ENCODE assay signal across 2 cellular contexts in the genomic region with DNA sequence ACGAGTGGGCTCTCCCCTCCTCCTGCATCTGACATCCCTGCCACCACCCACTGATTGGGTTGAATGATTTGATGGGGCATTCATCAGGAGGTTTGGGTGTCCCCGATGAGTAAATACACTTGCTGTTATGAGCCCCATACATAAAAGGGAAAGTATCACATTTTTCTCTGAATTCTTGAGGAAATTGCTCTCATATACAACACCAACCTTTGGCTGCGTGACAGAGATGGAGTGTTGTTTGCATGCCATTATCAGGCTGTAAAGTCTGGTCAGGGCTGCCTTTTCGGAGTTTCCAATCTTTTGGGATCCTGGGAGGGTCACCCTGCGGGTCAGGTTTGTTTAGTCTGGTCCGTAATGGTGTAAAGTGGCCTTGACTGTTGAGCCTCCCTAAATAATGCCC.
TF ChIP-seq lines count a peak whose summit lies in the region.

No MANE protein-coding gene starts in this region.

TF ChIP-seq in IMR-90, 13 proteins besides CTCF, POLR2A, EP300 and RAD21:
- no peak for TF ChIP-seq MXI1 (IDR thresholded peaks at IDR 0.05; ENCODE audit: borderline replicate concordance, low read depth, low read length)
- TF ChIP-seq RFX5 (IDR thresholded peaks at IDR 0.05; ENCODE audit: low read depth, low read length), result no peak
- no peak for TF ChIP-seq CEBPB (IDR thresholded peaks at IDR 0.05; ENCODE audit: low read depth, low read length)
- TF ChIP-seq, protein P1, sequence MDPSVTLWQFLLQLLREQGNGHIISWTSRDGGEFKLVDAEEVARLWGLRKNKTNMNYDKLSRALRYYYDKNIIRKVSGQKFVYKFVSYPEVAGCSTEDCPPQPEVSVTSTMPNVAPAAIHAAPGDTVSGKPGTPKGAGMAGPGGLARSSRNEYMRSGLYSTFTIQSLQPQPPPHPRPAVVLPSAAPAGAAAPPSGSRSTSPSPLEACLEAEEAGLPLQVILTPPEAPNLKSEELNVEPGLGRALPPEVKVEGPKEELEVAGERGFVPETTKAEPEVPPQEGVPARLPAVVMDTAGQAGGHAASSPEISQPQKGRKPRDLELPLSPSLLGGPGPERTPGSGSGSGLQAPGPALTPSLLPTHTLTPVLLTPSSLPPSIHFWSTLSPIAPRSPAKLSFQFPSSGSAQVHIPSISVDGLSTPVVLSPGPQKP (IDR thresholded peaks at IDR 0.05; ENCODE audit: borderline replicate concordance, low read depth, low read length), result no peak
- TF ChIP-seq NFE2L2 (IDR thresholded peaks at IDR 0.05; ENCODE audit: low read depth, low read length), result no peak
- TF ChIP-seq MAZ (IDR thresholded peaks at IDR 0.05; ENCODE audit: borderline replicate concordance, low read depth, low read length), result no peak
- no peak for TF ChIP-seq USF2 (IDR thresholded peaks at IDR 0.05; ENCODE audit: low read depth, low read length)
- no peak for TF ChIP-seq FOS (IDR thresholded peaks at IDR 0.05; ENCODE audit: low read depth, low read length)
- TF ChIP-seq RCOR1 (IDR thresholded peaks at IDR 0.05; ENCODE audit: insufficient replicate concordance, low read length), result no peak
- no peak for TF ChIP-seq SMC3 (IDR thresholded peaks at IDR 0.05; ENCODE audit: low read depth, low read length)
- TF ChIP-seq BHLHE40 (IDR thresholded peaks at IDR 0.05; ENCODE audit: low read depth, low read length), result no peak
- TF ChIP-seq MAFK (IDR thresholded peaks at IDR 0.05; ENCODE audit: low read depth, low read length), result no peak
- TF ChIP-seq CHD1 (IDR thresholded peaks at IDR 0.05; ENCODE audit: low read depth, low read length), result no peak
TF ChIP-seq in IMR-90: peak in this region for 0.

TF ChIP-seq in K562, 482 proteins besides CTCF, POLR2A, EP300 and RAD21:
- TF ChIP-seq CBX8 (IDR thresholded peaks at IDR 0.05; ENCODE audit: borderline replicate concordance, extremely low read depth, low read depth, low read length, poor library complexity, severe bottlenecking) (no peak), EZH2 (IDR thresholded peaks at IDR 0.05; ENCODE audit: borderline replicate concordance, low read depth, low read length) (peak; percentile 31; the same call in 1 of the 2 replicates)
TF ChIP-seq in K562: peak in this region for 1.
